In the genomic region with DNA sequence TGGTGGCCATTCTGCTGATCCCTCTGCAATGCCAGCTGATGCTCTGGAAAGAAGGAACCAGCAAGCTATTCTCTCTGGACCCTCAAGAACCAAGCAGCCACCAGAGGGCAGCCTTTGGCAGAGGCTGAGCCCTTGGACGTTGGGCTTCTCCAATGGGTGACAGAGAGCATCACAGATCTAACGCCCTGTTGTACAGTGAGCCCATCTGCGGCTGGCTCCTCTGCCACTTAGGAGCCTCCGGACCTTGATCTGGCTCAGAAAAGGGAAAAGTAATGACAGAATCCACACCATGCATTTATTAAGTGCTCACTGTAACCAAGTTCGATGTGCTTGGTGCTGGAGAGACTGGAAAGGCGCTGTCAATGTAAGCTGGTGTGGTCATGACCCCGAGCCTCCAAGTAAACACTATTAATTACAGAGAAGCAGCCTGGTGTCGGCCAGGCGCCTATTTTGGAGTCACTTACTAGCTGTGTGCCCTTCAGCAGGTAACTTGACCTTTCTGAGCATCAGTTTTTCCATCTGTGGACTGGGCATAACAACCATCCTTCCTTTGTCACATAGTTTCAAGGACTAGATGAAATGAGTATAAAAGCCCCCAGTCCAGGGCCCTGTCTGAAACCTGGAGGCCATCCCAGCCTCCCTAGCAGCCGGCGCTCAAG, we compare ENCODE assay signal across 8 cellular contexts. TPM values are rescaled to one million over a fixed set of nuclear protein-coding genes. Genes with fewer than 3 reads are reported as not detected.
DNase-seq lines count a peak whose midpoint lies in the region; ATAC-seq lines count a peak whose summit lies in the region.

No MANE protein-coding gene starts in this region.

- CTCF ChIA-PET in CD8-positive, alpha-beta memory T cell (lab: Charles Lee) = interaction anchor here (0.7 to 10.4 kb wide), 30 partner anchors 8 to 185 kb away, joined by 3 to 253 read pairs (median 4); a partner anchor contains a TSS

- H3K4me1 ChIP-seq in CD8-positive, alpha-beta memory T cell (ENCODE audit: insufficient read depth, low read length) = peaks cover 20% of the 10 kb centered on the region
- peaks cover 17% of the 10 kb centered on the region for H3K4me1 ChIP-seq in effector memory CD4-positive, alpha-beta T cell (ENCODE audit: control insufficient read depth, insufficient read depth, low read length, poor library complexity, severe bottlenecking)

- DNase-seq in CD8-positive, alpha-beta memory T cell = peak; percentile 69 to 89 (median 73)
- DNase-seq in HuH-7.5 (ENCODE audit: low spot score) (peak; percentile 62), NOMO-1 treated with dmso at 0.1 percent for 144 hours (lab: John Stamatoyannopoulos, UW; ENCODE audit: unreplicated experiment) (peak; percentile 54), memory B cell (ENCODE audit: low spot score in 2 of 2) (peak; percentile 82 to 88)
- peak; percentile 73 to 74 for DNase-seq in activated CD8-positive, alpha-beta memory T cell treated with anti-CD3 and anti-CD28 coated beads for 1 hour (ENCODE audit: extremely low read depth in 1 of 2, low read depth in 1 of 2)
- peak; percentile 62 to 74 (median 62) for DNase-seq in effector memory CD4-positive, alpha-beta T cell
- peak; percentile 74 for DNase-seq in stimulated activated CD8-positive, alpha-beta memory T cell treated with anti-CD3 and anti-CD28 coated beads, Interleukin-2, amount 100 ng/mL, for 1 hour (ENCODE audit: low read depth in 2 of 2)

- peak; percentile 85 for ATAC-seq in memory B cell (ENCODE audit: low read depth)
- no peak for ATAC-seq in HG02870 (IDR thresholded peaks at IDR 0.05; ENCODE audit: unreplicated experiment)

- H3K4me1 Mint-ChIP-seq in CD8-positive, alpha-beta memory T cell = peaks cover 33 to 38% (median 33%) of the 10 kb centered on the region in 3 donors
- peaks cover 9% of the 10 kb centered on the region for H3K4me1 Mint-ChIP-seq in memory B cell

- H3K27ac Mint-ChIP-seq in CD8-positive, alpha-beta memory T cell = peak overlapping the region; percentile 4 to 89 (median 64)
- H3K27ac Mint-ChIP-seq in memory B cell = peak overlapping the region; percentile 39

- peaks cover 6 to 79% (median 16%) of the 10 kb centered on the region in 3 donors for H3K36me3 Mint-ChIP-seq in CD8-positive, alpha-beta memory T cell
- peaks cover 26% of the 10 kb centered on the region for H3K36me3 Mint-ChIP-seq in memory B cell

- H3K9me3 ChIP-seq in CD8-positive, alpha-beta memory T cell (ENCODE audit: low read length) = no peaks in the 10 kb centered on the region
- no peaks in the 10 kb centered on the region for H3K9me3 ChIP-seq in effector memory CD4-positive, alpha-beta T cell (ENCODE audit: control insufficient read depth, low read length)

- H3K4me3 ChIP-seq in CD8-positive, alpha-beta memory T cell (ENCODE audit: low read length) = no peak overlapping the region
- no peak overlapping the region for H3K4me3 ChIP-seq in effector memory CD4-positive, alpha-beta T cell (ENCODE audit: insufficient read depth, low read depth, low read length, poor library complexity, severe bottlenecking)

- H3K36me3 ChIP-seq in CD8-positive, alpha-beta memory T cell (ENCODE audit: insufficient read depth, low read length) = peaks cover 35% of the 10 kb centered on the region
- H3K36me3 ChIP-seq in effector memory CD4-positive, alpha-beta T cell (ENCODE audit: control insufficient read depth, insufficient read depth, low read length) = peaks cover 61% of the 10 kb centered on the region

- H3K9me3 Mint-ChIP-seq in CD8-positive, alpha-beta memory T cell = no peaks in the 10 kb centered on the region
- H3K9me3 Mint-ChIP-seq in memory B cell = no peaks in the 10 kb centered on the region

- peak overlapping the region in 1 of 7 donors; percentile 37 for H3K4me3 Mint-ChIP-seq in CD8-positive, alpha-beta memory T cell
- no peak overlapping the region for H3K4me3 Mint-ChIP-seq in memory B cell

- POLR2A ChIA-PET in CD8-positive, alpha-beta memory T cell (lab: Charles Lee) = interaction anchor here (0.6 to 2.0 kb wide), 3 partner anchors 38 to 115 kb away, joined by 3 to 8 read pairs (median 8); no protein-coding TSS in a partner anchor

- no peak overlapping the region for H3K27ac ChIP-seq in CD8-positive, alpha-beta memory T cell (ENCODE audit: low read depth, low read length)
- H3K27ac ChIP-seq in effector memory CD4-positive, alpha-beta T cell (ENCODE audit: insufficient read depth, low read length, poor library complexity, severe bottlenecking) = no peak overlapping the region

- no peaks in the 10 kb centered on the region for H3K27me3 ChIP-seq in CD8-positive, alpha-beta memory T cell (ENCODE audit: insufficient read depth, low read length, poor library complexity, severe bottlenecking)
- H3K27me3 ChIP-seq in effector memory CD4-positive, alpha-beta T cell (replicated peaks; ENCODE audit: control insufficient read depth, insufficient read depth, low read length, poor library complexity, severe bottlenecking) = no peaks in the 10 kb centered on the region

- no peaks in the 10 kb centered on the region for H3K27me3 Mint-ChIP-seq in CD8-positive, alpha-beta memory T cell
- no peaks in the 10 kb centered on the region for H3K27me3 Mint-ChIP-seq in memory B cell

RNA-seq across cellular contexts. Expression of a gene that starts 34.9 kb away (rescaled TPM):
- 10 to 100 TPM; 78.2 to 88.4 TPM for total RNA-seq in CD8-positive, alpha-beta memory T cell
- 41.5 TPM for polyA plus RNA-seq in CD8-positive, alpha-beta memory T cell
